9 cellular contexts compared by ENCODE assay signal in the genomic region with DNA sequence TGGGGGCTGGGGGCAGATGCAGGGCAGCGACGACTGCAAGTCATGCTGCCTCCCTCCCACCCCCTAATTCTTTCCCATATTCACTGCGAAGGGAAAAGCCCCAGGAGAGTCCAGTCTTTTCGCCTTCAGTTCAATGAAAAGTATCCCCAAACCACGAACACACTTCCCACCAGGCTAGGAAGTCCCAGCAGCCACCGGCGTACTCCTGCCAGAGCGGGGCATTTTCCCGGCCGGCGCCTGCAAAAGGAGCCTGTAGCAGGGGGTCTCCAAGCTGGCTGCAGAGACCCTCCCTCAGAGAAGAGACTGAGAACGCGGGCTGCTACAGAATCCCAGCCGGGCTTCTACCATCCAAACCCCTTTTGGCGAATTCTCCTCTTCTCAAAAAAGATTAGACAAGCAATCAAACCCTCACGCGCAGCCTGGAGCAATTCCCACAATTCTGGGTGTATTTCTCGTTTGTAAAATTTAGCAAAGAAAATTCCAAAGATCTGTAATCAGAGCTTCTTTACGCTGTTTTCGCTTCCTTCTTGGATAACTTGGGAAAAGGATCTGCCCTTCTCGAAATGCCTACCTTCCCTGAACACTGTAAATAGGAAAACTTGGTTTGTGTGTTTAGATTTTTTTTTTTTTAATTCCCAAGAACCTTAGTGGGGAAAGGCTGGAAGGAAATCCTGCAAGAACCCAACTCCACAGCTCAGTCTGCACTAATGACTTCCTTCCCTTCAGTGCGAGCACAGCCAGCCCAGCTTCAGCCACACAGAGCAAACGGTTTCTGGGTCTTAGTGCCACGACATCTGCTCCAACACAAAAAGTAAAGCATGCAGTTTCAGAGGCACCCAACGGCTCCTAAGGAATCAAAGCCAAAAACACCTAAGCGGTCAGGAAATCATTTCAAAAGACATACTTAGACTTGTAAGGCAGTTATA.
DNase-seq lines count a peak whose midpoint lies in the region; ATAC-seq, FAIRE-seq and TF ChIP-seq lines count a peak whose summit lies in the region.
"Had no signal": no experiment of that assay in that cellular context is flagged by ENCODE, and none has a peak within 500 bp of the region (broad histone marks: within the 10 kb centered on the region; RNA-seq: fewer than 3 reads in every experiment).

No MANE protein-coding gene starts in this region.

- no peak overlapping the region for H3K27ac Mint-ChIP-seq in activated B cell treated with CpG ODN at 0.5 μM for 24 hours

- intact Hi-C loops in activated B cell treated with CpG ODN at 0.5 μM for 24 hours (cut with micrococcal nuclease) (loop anchor here (10.0 kb wide), 2 partner anchors 388 to 558 kb away; no protein-coding TSS in a partner anchor), HepG2 (cut with micrococcal nuclease; ENCODE audit: unreplicated experiment) (loop anchor here (1.0 kb wide), 2 partner anchors 151 to 392 kb away; no protein-coding TSS in a partner anchor)

- peak overlapping the region; percentile 81 for H3K27ac ChIP-seq in HepG2 (ENCODE audit: extremely low read length, insufficient read depth, low read length)

- 0 out of 4 replicates have a peak, but pooled peaks of 1 of the 2 experiments have one; percentile 8 for TF ChIP-seq POLR2A in HepG2 (IDR thresholded peaks at IDR 0.05; ENCODE audit: insufficient read depth in 1 of 2, low read depth in 2 of 2, low read length in 2 of 2)

- no peaks in the 10 kb centered on the region for H3K9me3 Mint-ChIP-seq in activated B cell treated with CpG ODN at 0.5 μM for 24 hours

- peaks cover 20% of the 10 kb centered on the region for H3K4me1 Mint-ChIP-seq in activated B cell treated with CpG ODN at 0.5 μM for 24 hours

- ATAC-seq in activated B cell treated with CpG ODN at 0.5 μM for 24 hours (ENCODE audit: low read depth) (no peak), HepG2 (peak; percentile 20), HG02885 (IDR thresholded peaks at IDR 0.05; ENCODE audit: poor library complexity, unreplicated experiment) (no peak)

- in situ Hi-C loops in HepG2 (cut with HindIII; ENCODE audit: extremely low pct_ligation_motif_present, low pct_unique_long_range_greater_than_20kb): loop anchor here (5.0 kb wide), 1 partner anchor 391 kb away; no protein-coding TSS in a partner anchor

- H3K36me3 Mint-ChIP-seq in activated B cell treated with CpG ODN at 0.5 μM for 24 hours (ENCODE audit: low read depth): no peaks in the 10 kb centered on the region

- H4K20me1 ChIP-seq in HepG2 (ENCODE audit: insufficient read depth, low read length): peaks cover 3% of the 10 kb centered on the region

- peak; percentile 80 for FAIRE-seq in endometrium (lab: Jason Lieb, UNC)
- FAIRE-seq in HepG2 (lab: Jason Lieb, UNC): no peak
- FAIRE-seq: GM18507 had no signal

- 58% methylated on average over 26 of the region's 26 CpGs for WGBS in HepG2 (ENCODE audit: low lambda C conversion rate)

- TF ChIP-seq RAD21 in HepG2 (CRISPR knock-in tag; IDR thresholded peaks at IDR 0.05): no peak

- H3K4me3 Mint-ChIP-seq in activated B cell treated with CpG ODN at 0.5 μM for 24 hours: peak overlapping the region; percentile 67

- TF ChIP-seq CTCF in activated B cell treated with CpG ODN at 0.5 μM for 24 hours (IDR thresholded peaks at IDR 0.05) (no peak), HepG2 (CRISPR knock-in tag; IDR thresholded peaks at IDR 0.05) (no peak)

- CTCF ChIA-PET in activated B cell treated with CpG ODN at 0.5 μM for 24 hours (lab: Charles Lee) (interaction anchor here (0.9 to 1.6 kb wide), 2 partner anchors 392 to 424 kb away, joined by 3 to 8 read pairs; no protein-coding TSS in a partner anchor), HepG2 (lab: Yijun Ruan, JAX; ENCODE audit: low intra/inter-chr PET ratio, low total read pairs) (interaction anchor here (0.6 to 1.7 kb wide), 3 partner anchors 153 to 391 kb away, joined by 3 to 6 read pairs (median 3); no protein-coding TSS in a partner anchor)

- H3K4me3 ChIP-seq in HepG2 (replicated peaks in 1 of 3; ENCODE audit: insufficient read depth in 1 of 3, low read depth in 2 of 3, low read length in 3 of 3): peak overlapping the region; percentile 45 to 74 (median 54)

- DNase-seq in AG08395 (ENCODE audit: low spot score) (peak; percentile 72), HT1080 (ENCODE audit: low read depth) (peak; percentile 14), activated B cell treated with CpG ODN at 0.5 μM for 24 hours (no peak), HepG2 (ENCODE audit: low spot score) (peak; percentile 20), NCI-H2029 (lab: John Stamatoyannopoulos, UW) (no peak)
- DNase-seq in stimulated activated CD4-positive, alpha-beta T cell treated with anti-CD3 and anti-CD28 coated beads, Interleukin-4, amount 100 ng/mL, for 1 hour: peak; percentile 17

- POLR2A ChIA-PET in activated B cell treated with CpG ODN at 0.5 μM for 24 hours (lab: Charles Lee) (no interaction called here), HepG2 (lab: Yijun Ruan, JAX) (no interaction called here)

- peaks cover 29% of the 10 kb centered on the region for H3K27me3 Mint-ChIP-seq in activated B cell treated with CpG ODN at 0.5 μM for 24 hours

- peak overlapping the region; percentile 96 for H3K4me2 ChIP-seq in HepG2 (ENCODE audit: low read depth, low read length)

- TF ChIP-seq EP300 in HepG2 (IDR thresholded peaks at IDR 0.05; ENCODE audit: low read depth in 2 of 2, low read length in 2 of 2) (no peak), HepG2 (CRISPR knock-in tag; IDR thresholded peaks at IDR 0.05; ENCODE audit: borderline replicate concordance) (no peak)

- H2AFZ ChIP-seq in HepG2 (ENCODE audit: low read length): no peak overlapping the region

- H3K36me3 ChIP-seq in HepG2 (replicated peaks in 1 of 2; ENCODE audit: control insufficient read depth in 1 of 2, insufficient read depth in 2 of 2, low read length in 2 of 2): no peaks in the 10 kb centered on the region

- peak overlapping the region; percentile 70; the same call in 1 of the 2 replicates for H3K9ac ChIP-seq in HepG2 (ENCODE audit: insufficient read depth, low read depth, low read length)

- H3K4me1 ChIP-seq in HepG2 (ENCODE audit: insufficient read depth, low read length): peaks cover 21% of the 10 kb centered on the region

- H3K79me2 ChIP-seq in HepG2 (ENCODE audit: insufficient read depth, low read length): peaks cover 3% of the 10 kb centered on the region

- BruUV-seq in HepG2 (replicated peaks; lab: Mats Ljungman, UMichigan): no TSS peak

- H3K27me3 ChIP-seq in HepG2 (ENCODE audit: control insufficient read depth in 1 of 2, insufficient read depth in 2 of 2, low read length in 2 of 2): no peaks in the 10 kb centered on the region

- no peaks in the 10 kb centered on the region for H3K9me3 ChIP-seq in HepG2 (ENCODE audit: low read length)

TF ChIP-seq in HepG2, 621 proteins besides CTCF, POLR2A, EP300 and RAD21:
- TF ChIP-seq ZMYM4 (CRISPR knock-in tag; IDR thresholded peaks at IDR 0.05) (peak; percentile 38; the same call in 1 of the 2 replicates), SAP130 (CRISPR knock-in tag; IDR thresholded peaks at IDR 0.05; ENCODE audit: low read depth) (peak; percentile 23; the same call in 1 of the 2 replicates), NFKB2 (CRISPR knock-in tag; IDR thresholded peaks at IDR 0.05; ENCODE audit: borderline replicate concordance) (no peak)
- TF ChIP-seq, protein P1, sequence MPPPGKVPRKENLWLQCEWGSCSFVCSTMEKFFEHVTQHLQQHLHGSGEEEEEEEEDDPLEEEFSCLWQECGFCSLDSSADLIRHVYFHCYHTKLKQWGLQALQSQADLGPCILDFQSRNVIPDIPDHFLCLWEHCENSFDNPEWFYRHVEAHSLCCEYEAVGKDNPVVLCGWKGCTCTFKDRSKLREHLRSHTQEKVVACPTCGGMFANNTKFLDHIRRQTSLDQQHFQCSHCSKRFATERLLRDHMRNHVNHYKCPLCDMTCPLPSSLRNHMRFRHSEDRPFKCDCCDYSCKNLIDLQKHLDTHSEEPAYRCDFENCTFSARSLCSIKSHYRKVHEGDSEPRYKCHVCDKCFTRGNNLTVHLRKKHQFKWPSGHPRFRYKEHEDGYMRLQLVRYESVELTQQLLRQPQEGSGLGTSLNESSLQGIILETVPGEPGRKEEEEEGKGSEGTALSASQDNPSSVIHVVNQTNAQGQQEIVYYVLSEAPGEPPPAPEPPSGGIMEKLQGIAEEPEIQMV (CRISPR knock-in tag; IDR thresholded peaks at IDR 0.05; ENCODE audit: low read depth): no peak
TF ChIP-seq in HepG2: peak in this region for 2.

Comparison
In these comparisons a context has a peak if more than half of its experiments do, and no peak if none do; other contexts are left out.
1. DNase-seq: peak in AG08395 (single experiment), HT1080 (single experiment), HepG2 (single experiment) and stimulated activated CD4-positive, alpha-beta T cell treated with anti-CD3 and anti-CD28 coated beads, Interleukin-4, amount 100 ng/mL, for 1 hour (single experiment); none in activated B cell treated with CpG ODN at 0.5 μM for 24 hours (single experiment) and NCI-H2029 (single experiment).